In genomic region chr17:74748279-74748528, GRCh38 we compare ENCODE assay signal across 1 cellular context.
TF ChIP-seq lines count a peak whose summit lies in the region.

No MANE protein-coding gene starts in this region.

TF ChIP-seq in HepG2, 621 proteins besides CTCF, POLR2A, EP300 and RAD21 (continued from another document and continues in another):
- no peak for TF ChIP-seq GATAD2A (CRISPR knock-in tag; IDR thresholded peaks at IDR 0.05)
- TF ChIP-seq CREM (IDR thresholded peaks at IDR 0.05) = no peak
- TF ChIP-seq CREM (CRISPR knock-in tag; IDR thresholded peaks at IDR 0.05) = no peak
- TF ChIP-seq ZNF557 (CRISPR knock-in tag; IDR thresholded peaks at IDR 0.05) = no peak
- TF ChIP-seq ZNF772 (CRISPR knock-in tag; IDR thresholded peaks at IDR 0.05) = no peak
- no peak for TF ChIP-seq PCBP2 (optimal IDR thresholded peaks at IDR 0.05; ENCODE audit: low read depth, low read length, poor library complexity, severe bottlenecking)
- TF ChIP-seq ZNF333 (CRISPR knock-in tag; IDR thresholded peaks at IDR 0.05; ENCODE audit: borderline replicate concordance) = no peak
- no peak for TF ChIP-seq CHD4 (IDR thresholded peaks at IDR 0.05; ENCODE audit: borderline replicate concordance, low read length)
- no peak for TF ChIP-seq TARDBP (CRISPR knock-in tag; IDR thresholded peaks at IDR 0.05)
- 0 out of 2 replicates have a peak, but pooled peaks have one; percentile 53 for TF ChIP-seq MTF2 (CRISPR knock-in tag; IDR thresholded peaks at IDR 0.05; ENCODE audit: borderline replicate concordance)
- no peak for TF ChIP-seq TEAD2 (CRISPR knock-in tag; IDR thresholded peaks at IDR 0.05)
- no peak for TF ChIP-seq ZNF354B (CRISPR knock-in tag; IDR thresholded peaks at IDR 0.05)
- no peak for TF ChIP-seq ZNF407 (CRISPR knock-in tag; IDR thresholded peaks at IDR 0.05; ENCODE audit: not compliant biosample characterization)
- TF ChIP-seq CHCHD3 (CRISPR knock-in tag; IDR thresholded peaks at IDR 0.05) = no peak
- TF ChIP-seq ZKSCAN5 (CRISPR knock-in tag; IDR thresholded peaks at IDR 0.05) = no peak
- no peak for TF ChIP-seq ZNF674 (CRISPR knock-in tag; IDR thresholded peaks at IDR 0.05; ENCODE audit: low read depth)
- TF ChIP-seq NRL (CRISPR knock-in tag; IDR thresholded peaks at IDR 0.05; ENCODE audit: borderline replicate concordance) = no peak
- TF ChIP-seq SPEN (CRISPR knock-in tag; IDR thresholded peaks at IDR 0.05; ENCODE audit: low read depth) = no peak
- TF ChIP-seq LBX2 (CRISPR knock-in tag; IDR thresholded peaks at IDR 0.05; ENCODE audit: borderline replicate concordance) = no peak
- TF ChIP-seq ZNF431 (CRISPR knock-in tag; IDR thresholded peaks at IDR 0.05; ENCODE audit: borderline replicate concordance, low read depth) = peak; percentile 25; the same call in 1 of the 2 replicates
- TF ChIP-seq ZNF841 (CRISPR knock-in tag; IDR thresholded peaks at IDR 0.05; ENCODE audit: borderline replicate concordance) = no peak
- TF ChIP-seq REXO4 (CRISPR knock-in tag; IDR thresholded peaks at IDR 0.05; ENCODE audit: borderline replicate concordance) = no peak
- no peak for TF ChIP-seq PAF1 (CRISPR knock-in tag; IDR thresholded peaks at IDR 0.05)
- no peak for TF ChIP-seq RFX3 (CRISPR knock-in tag; IDR thresholded peaks at IDR 0.05)
- TF ChIP-seq ZNF546 (CRISPR knock-in tag; conservative IDR thresholded peaks at IDR 0.05) = no peak
- TF ChIP-seq KLF13 (CRISPR knock-in tag; IDR thresholded peaks at IDR 0.05) = no peak
- no peak for TF ChIP-seq HMGA1 (CRISPR knock-in tag; conservative IDR thresholded peaks at IDR 0.05)
- TF ChIP-seq, protein P1, sequence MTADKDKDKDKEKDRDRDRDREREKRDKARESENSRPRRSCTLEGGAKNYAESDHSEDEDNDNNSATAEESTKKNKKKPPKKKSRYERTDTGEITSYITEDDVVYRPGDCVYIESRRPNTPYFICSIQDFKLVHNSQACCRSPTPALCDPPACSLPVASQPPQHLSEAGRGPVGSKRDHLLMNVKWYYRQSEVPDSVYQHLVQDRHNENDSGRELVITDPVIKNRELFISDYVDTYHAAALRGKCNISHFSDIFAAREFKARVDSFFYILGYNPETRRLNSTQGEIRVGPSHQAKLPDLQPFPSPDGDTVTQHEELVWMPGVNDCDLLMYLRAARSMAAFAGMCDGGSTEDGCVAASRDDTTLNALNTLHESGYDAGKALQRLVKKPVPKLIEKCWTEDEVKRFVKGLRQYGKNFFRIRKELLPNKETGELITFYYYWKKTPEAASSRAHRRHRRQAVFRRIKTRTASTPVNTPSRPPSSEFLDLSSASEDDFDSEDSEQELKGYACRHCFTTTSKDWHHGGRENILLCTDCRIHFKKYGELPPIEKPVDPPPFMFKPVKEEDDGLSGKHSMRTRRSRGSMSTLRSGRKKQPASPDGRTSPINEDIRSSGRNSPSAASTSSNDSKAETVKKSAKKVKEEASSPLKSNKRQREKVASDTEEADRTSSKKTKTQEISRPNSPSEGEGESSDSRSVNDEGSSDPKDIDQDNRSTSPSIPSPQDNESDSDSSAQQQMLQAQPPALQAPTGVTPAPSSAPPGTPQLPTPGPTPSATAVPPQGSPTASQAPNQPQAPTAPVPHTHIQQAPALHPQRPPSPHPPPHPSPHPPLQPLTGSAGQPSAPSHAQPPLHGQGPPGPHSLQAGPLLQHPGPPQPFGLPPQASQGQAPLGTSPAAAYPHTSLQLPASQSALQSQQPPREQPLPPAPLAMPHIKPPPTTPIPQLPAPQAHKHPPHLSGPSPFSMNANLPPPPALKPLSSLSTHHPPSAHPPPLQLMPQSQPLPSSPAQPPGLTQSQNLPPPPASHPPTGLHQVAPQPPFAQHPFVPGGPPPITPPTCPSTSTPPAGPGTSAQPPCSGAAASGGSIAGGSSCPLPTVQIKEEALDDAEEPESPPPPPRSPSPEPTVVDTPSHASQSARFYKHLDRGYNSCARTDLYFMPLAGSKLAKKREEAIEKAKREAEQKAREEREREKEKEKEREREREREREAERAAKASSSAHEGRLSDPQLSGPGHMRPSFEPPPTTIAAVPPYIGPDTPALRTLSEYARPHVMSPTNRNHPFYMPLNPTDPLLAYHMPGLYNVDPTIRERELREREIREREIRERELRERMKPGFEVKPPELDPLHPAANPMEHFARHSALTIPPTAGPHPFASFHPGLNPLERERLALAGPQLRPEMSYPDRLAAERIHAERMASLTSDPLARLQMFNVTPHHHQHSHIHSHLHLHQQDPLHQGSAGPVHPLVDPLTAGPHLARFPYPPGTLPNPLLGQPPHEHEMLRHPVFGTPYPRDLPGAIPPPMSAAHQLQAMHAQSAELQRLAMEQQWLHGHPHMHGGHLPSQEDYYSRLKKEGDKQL (CRISPR knock-in tag; IDR thresholded peaks at IDR 0.05; ENCODE audit: low read depth) = no peak
- TF ChIP-seq SMYD3 (CRISPR knock-in tag; IDR thresholded peaks at IDR 0.05) = 0 out of 2 replicates have a peak, but pooled peaks have one; percentile 20
- TF ChIP-seq ZNF552 (CRISPR knock-in tag; IDR thresholded peaks at IDR 0.05; ENCODE audit: borderline replicate concordance) = no peak
- TF ChIP-seq, protein P2, sequence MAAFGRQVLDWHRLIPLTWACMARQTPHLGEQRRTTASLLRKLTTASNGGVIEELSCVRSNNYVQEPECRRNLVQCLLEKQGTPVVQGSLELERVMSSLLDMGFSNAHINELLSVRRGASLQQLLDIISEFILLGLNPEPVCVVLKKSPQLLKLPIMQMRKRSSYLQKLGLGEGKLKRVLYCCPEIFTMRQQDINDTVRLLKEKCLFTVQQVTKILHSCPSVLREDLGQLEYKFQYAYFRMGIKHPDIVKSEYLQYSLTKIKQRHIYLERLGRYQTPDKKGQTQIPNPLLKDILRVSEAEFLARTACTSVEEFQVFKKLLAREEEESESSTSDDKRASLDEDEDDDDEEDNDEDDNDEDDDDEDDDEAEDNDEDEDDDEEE (CRISPR knock-in tag; IDR thresholded peaks at IDR 0.05) = peak; percentile 11; the same call in 1 of the 2 replicates
- TF ChIP-seq ZKSCAN1 (IDR thresholded peaks at IDR 0.05; ENCODE audit: low read length) = no peak
- TF ChIP-seq ZNF543 (CRISPR knock-in tag; IDR thresholded peaks at IDR 0.05) = no peak
- TF ChIP-seq ZSCAN29 (CRISPR knock-in tag; conservative IDR thresholded peaks at IDR 0.05) = no peak
- TF ChIP-seq, protein P3, sequence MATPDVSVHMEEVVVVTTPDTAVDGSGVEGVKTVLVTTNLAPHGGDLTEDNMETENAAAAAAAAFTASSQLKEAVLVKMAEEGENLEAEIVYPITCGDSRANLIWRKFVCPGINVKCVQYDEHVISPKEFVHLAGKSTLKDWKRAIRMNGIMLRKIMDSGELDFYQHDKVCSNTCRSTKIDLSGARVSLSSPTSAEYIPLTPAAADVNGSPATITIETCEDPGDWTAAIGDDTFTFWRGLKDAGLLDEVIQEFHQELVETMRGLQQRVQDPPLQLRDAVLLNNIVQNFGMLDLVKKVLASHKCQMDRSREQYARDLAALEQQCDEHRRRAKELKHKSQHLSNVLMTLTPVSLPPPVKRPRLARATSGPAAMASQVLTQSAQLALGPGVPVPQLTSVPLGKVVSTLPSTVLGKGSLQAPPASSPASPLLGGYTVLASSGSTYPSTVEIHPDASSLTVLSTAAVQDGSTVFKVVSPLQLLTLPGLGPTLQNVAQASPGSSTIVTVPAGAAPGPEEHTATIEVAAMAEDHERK (CRISPR knock-in tag; IDR thresholded peaks at IDR 0.05; ENCODE audit: low read depth) = no peak
- TF ChIP-seq FOSL2 (CRISPR knock-in tag; IDR thresholded peaks at IDR 0.05) = no peak
- TF ChIP-seq NCOA2 (CRISPR knock-in tag; IDR thresholded peaks at IDR 0.05) = no peak
- TF ChIP-seq MYC (CRISPR knock-in tag; IDR thresholded peaks at IDR 0.05; ENCODE audit: borderline replicate concordance) = no peak
- TF ChIP-seq ZNF230 (CRISPR knock-in tag; IDR thresholded peaks at IDR 0.05) = no peak
- TF ChIP-seq NFAT5 (CRISPR knock-in tag; IDR thresholded peaks at IDR 0.05) = no peak
- TF ChIP-seq ZNF839 (CRISPR knock-in tag; IDR thresholded peaks at IDR 0.05; ENCODE audit: borderline replicate concordance) = no peak
- no peak for TF ChIP-seq MEIS2 (CRISPR knock-in tag; IDR thresholded peaks at IDR 0.05)
